Comparison of ENCODE assay signal across 18 cellular contexts in the genomic region with DNA sequence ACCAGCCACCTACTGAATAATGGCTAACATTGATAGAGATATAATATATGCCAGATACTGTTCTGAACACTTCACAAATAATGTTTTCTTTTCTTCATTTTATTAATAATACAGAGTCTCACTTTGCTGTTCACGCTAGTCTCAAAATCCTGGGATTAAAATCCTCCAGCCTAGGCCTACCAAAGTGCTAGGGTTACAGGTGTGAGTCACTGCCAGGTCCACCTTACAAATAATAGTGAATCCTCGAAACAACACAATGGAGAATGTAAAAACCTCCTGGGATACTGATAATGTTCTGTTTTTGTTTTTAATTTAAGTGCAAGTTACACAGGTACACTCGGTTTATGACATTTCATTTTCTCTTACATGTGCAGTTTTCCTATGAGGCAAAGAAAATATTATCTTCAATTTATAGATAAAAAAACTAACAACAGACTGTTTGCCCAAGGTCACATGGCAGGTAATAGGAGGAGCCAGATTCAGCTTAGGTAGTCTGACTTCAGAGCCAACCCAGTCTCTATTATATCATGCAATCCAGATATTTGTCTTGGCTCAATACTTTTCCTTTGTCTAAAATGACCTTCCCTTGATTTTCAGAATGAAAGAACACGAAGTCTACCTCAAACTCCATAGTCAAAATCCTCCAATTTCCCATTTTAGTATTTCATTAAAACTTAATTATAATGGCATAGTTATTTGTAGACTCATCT. TPM values are rescaled to one million over a fixed set of nuclear protein-coding genes. Genes with fewer than 3 reads are reported as not detected.
A peak's percentile ranks its signal among the peaks of the same experiment; 100 is the strongest.
DNase-seq lines count a peak whose midpoint lies in the region; ATAC-seq and TF ChIP-seq lines count a peak whose summit lies in the region.
"Had no signal": no experiment of that assay in that cellular context is flagged by ENCODE, and none has a peak within 500 bp of the region (broad histone marks: within the 10 kb centered on the region; RNA-seq: fewer than 3 reads in every experiment).

No MANE protein-coding gene starts in this region.

- no peak overlapping the region for H3K27ac ChIP-seq in breast epithelium
- H3K27ac ChIP-seq in body of pancreas, result peak overlapping the region; percentile 0 to 66 (median 43)
- H3K27ac ChIP-seq: Peyer's patch, SJSA1 had no signal

- no TSS peak for BruUV-seq in MCF 10A (replicated peaks; lab: Mats Ljungman, UMichigan)

- H3K9me3 ChIP-seq in breast epithelium (no peaks in the 10 kb centered on the region), body of pancreas (no peaks in the 10 kb centered on the region)
- H3K9me3 ChIP-seq: Caco-2, Peyer's patch, SJSA1 had no signal

- H3K36me3 ChIP-seq in breast epithelium, result no peaks in the 10 kb centered on the region
- no peaks in the 10 kb centered on the region for H3K36me3 ChIP-seq in body of pancreas (replicated peaks in 1 of 2; ENCODE audit: insufficient read depth in 1 of 2, low read depth in 2 of 2)
- H3K36me3 ChIP-seq: Peyer's patch had no signal

- H3K27me3 Mint-ChIP-seq in MCF 10A (ENCODE audit: insufficient read depth, unreplicated experiment), result no peaks in the 10 kb centered on the region
- H3K27me3 Mint-ChIP-seq: IgD-negative memory B cell had no signal

- H3K36me3 Mint-ChIP-seq in MCF 10A (ENCODE audit: insufficient read depth, unreplicated experiment), result peaks cover 14% of the 10 kb centered on the region
- H3K36me3 Mint-ChIP-seq: IgD-negative memory B cell had no signal

- peak; percentile 14 for DNase-seq in MCF 10A (ENCODE audit: unreplicated experiment)
- DNase-seq in breast epithelium (ENCODE audit: low spot score in 2 of 2), result no peak
- peak; percentile 37 to 65 (median 48) for DNase-seq in body of pancreas
- DNase-seq in left lobe of liver (ENCODE audit: low spot score), result no peak
- no peak for DNase-seq in NCI-H1694 treated with DMSO at 0.1 percent for 48 hours (lab: John Stamatoyannopoulos, UW)
- no peak for DNase-seq in SIG-M5 treated with dmso at 0.1 percent for 504 hours (lab: John Stamatoyannopoulos, UW; ENCODE audit: unreplicated experiment)
- no peak for DNase-seq in cerebellum (ENCODE audit: low spot score)
- DNase-seq: C1 segment of cervical spinal cord, Caco-2, NCI-H1092, NCI-H446, NCI-H774, Peyer's patch had no signal

- TF ChIP-seq POLR2A in breast epithelium (IDR thresholded peaks at IDR 0.05) (no peak), body of pancreas (IDR thresholded peaks at IDR 0.05) (no peak)

- no peak overlapping the region for H3K4me3 ChIP-seq in breast epithelium
- H3K4me3 ChIP-seq in body of pancreas, result no peak overlapping the region
- H3K4me3 ChIP-seq: GM12878, Peyer's patch, SJSA1 had no signal

- TF ChIP-seq CTCF in MCF 10A (IDR thresholded peaks at IDR 0.05; ENCODE audit: unreplicated experiment), result no peak
- TF ChIP-seq CTCF in breast epithelium (IDR thresholded peaks at IDR 0.05), result no peak
- TF ChIP-seq CTCF in body of pancreas (IDR thresholded peaks at IDR 0.05), result no peak

- H3K4me1 ChIP-seq in breast epithelium (no peaks in the 10 kb centered on the region), body of pancreas (peaks cover 68% of the 10 kb centered on the region)
- H3K4me1 ChIP-seq: SJSA1 had no signal

- no peaks in the 10 kb centered on the region for H3K9me3 Mint-ChIP-seq in MCF 10A (ENCODE audit: unreplicated experiment)
- H3K9me3 Mint-ChIP-seq: IgD-negative memory B cell had no signal

- CTCF ChIA-PET in MCF 10A (lab: Yijun Ruan, JAX), result no interaction called here

- H3K4me1 Mint-ChIP-seq in MCF 10A (ENCODE audit: insufficient read depth, unreplicated experiment), result no peaks in the 10 kb centered on the region

- H3K27ac Mint-ChIP-seq in MCF 10A (ENCODE audit: low read depth, unreplicated experiment), result no peak overlapping the region

- no peaks in the 10 kb centered on the region for H3K27me3 ChIP-seq in breast epithelium
- H3K27me3 ChIP-seq in body of pancreas, result no peaks in the 10 kb centered on the region
- H3K27me3 ChIP-seq: Peyer's patch, SJSA1 had no signal

- intact Hi-C loops in MCF 10A (cut with micrococcal nuclease), result no loop called here
- intact Hi-C loops in breast epithelium (cut with DNase I; ENCODE audit: low total_unique reads), result no loop called here
- intact Hi-C loops in body of pancreas (cut with DNase I), result no loop called here

- POLR2A ChIA-PET in MCF 10A (lab: Yijun Ruan, JAX), result interaction anchor here (0.6 kb wide), 1 partner anchor 426 kb away, joined by 5 read pairs; no protein-coding TSS in a partner anchor

- 45 to 46% methylated on average over 4 of the region's 4 CpGs for WGBS in body of pancreas, 2 donors

- ATAC-seq in body of pancreas (peak; percentile 99), left lobe of liver (peak; percentile 55), HG02973 (IDR thresholded peaks at IDR 0.05; ENCODE audit: unreplicated experiment) (no peak)
- ATAC-seq: GM12878, HCT116 had no signal

- H3K4me3 Mint-ChIP-seq in MCF 10A (ENCODE audit: unreplicated experiment), result no peak overlapping the region
- H3K4me3 Mint-ChIP-seq: IgD-negative memory B cell had no signal

RNA-seq across cellular contexts. Expression of a gene that starts 7.8 kb away (rescaled TPM):
- 109 and 111 TPM in 2 replicates for total RNA-seq in MCF 10A (2022)
- total RNA-seq in breast epithelium, result 100 to 1,000 TPM in 2 of 3 donors, 10 to 100 TPM in 1; 91.4 to 140 (median 108) TPM
- 10 to 100 TPM; 25.1 to 48.0 TPM for total RNA-seq in body of pancreas
- total RNA-seq in left lobe of liver, result 18.2 TPM
- total RNA-seq in cerebellum, result 112 TPM

Comparison
In these comparisons a context has a peak if more than half of its experiments do, and no peak if none do; other contexts are left out.
1. DNase-seq: peak in MCF 10A (single experiment) and body of pancreas (4 of 4); none in breast epithelium (0 of 2), left lobe of liver (single experiment), NCI-H1694 treated with DMSO at 0.1 percent for 48 hours (single experiment), SIG-M5 treated with dmso at 0.1 percent for 504 hours (single experiment) and cerebellum (single experiment).
2. H3K27ac ChIP-seq: peak in body of pancreas (4 of 4); none in breast epithelium (0 of 2).